8 cellular contexts compared by ENCODE assay signal in genomic region chr10:86521620-86522384, GRCh38. TPM values are rescaled to one million over a fixed set of nuclear protein-coding genes. Genes with fewer than 3 reads are reported as not detected.
DNase-seq lines count a peak whose midpoint lies in the region; ATAC-seq and TF ChIP-seq lines count a peak whose summit lies in the region.

Gene WAPL, minus strand, starts transcription at chr10:86521792. Its CDS starts 3,723 bp downstream, at chr10:86518069.

- peak within 1 kb of the TSS; percentile 96 for H3K27ac Mint-ChIP-seq in type B pancreatic cell

- no peaks in the 10 kb centered on the region for H3K9me3 ChIP-seq in heart right ventricle

- DNase-seq in NCI-H146 (lab: John Stamatoyannopoulos, UW), result peak; percentile 96
- peak; percentile 87 for DNase-seq in amniotic epithelial cell (ENCODE audit: low read depth)
- peak; percentile 95 to 96 for DNase-seq in heart right ventricle
- DNase-seq in posterior cingulate gyrus, result peak; percentile 92 to 99 (median 94)
- peak; percentile 97 for DNase-seq in type B pancreatic cell (ENCODE audit: extremely low spot score, unreplicated experiment)

- no peaks in the 10 kb centered on the region for H3K27me3 ChIP-seq in heart right ventricle

- peak within 1 kb of the TSS; percentile 98 for H3K4me3 Mint-ChIP-seq in type B pancreatic cell

- no peaks in the 10 kb centered on the region for H3K27me3 Mint-ChIP-seq in type B pancreatic cell

- H3K36me3 ChIP-seq in heart right ventricle, result peaks cover 0 to 20% (median 7%) of the 10 kb centered on the region in 9 donors

- intact Hi-C loops in T-helper 1 cell treated with Interleukin-12 subunit alpha and Interleukin-12 subunit beta and Interleukin-4 antibody, amounts not matched to agents 30 ng/mL and 1 ng/mL, for 36 hours (cut with micrococcal nuclease), result loop anchor here (1.0 to 5.0 kb wide), 10 partner anchors 15 to 1985 kb away; partner anchors contain the start of genes ATAD1, BMPR1A, GLUD1 and SHLD2
- intact Hi-C loops in heart right ventricle (cut with DNase I) (loop anchor here in 2 of 10 donors (5.0 to 10.0 kb wide), 2 partner anchors 65 to 123 kb away; no protein-coding TSS in a partner anchor), posterior cingulate gyrus (cut with DNase I) (loop anchor here (2.0 to 5.0 kb wide), 2 partner anchors 65 to 121 kb away; no protein-coding TSS in a partner anchor)

- ATAC-seq in HG02870 (IDR thresholded peaks at IDR 0.05; ENCODE audit: unreplicated experiment) (peak; percentile 92), heart right ventricle (peak; percentile 98 to 99 (median 98))

- H3K9me3 Mint-ChIP-seq in type B pancreatic cell, result no peaks in the 10 kb centered on the region

- H3K27ac ChIP-seq in heart right ventricle, result peak within 1 kb of the TSS; percentile 86 to 99 (median 96)

- H3K4me1 ChIP-seq in heart right ventricle, result peaks cover 7 to 66% (median 51%) of the 10 kb centered on the region in 9 donors

- peak; percentile 77 for TF ChIP-seq POLR2A in GM15510 (IDR thresholded peaks at IDR 0.05; ENCODE audit: borderline replicate concordance, extremely low read depth, insufficient read length)

- peak within 1 kb of the TSS; percentile 59 to 100 (median 96) for H3K4me3 ChIP-seq in heart right ventricle

- H3K36me3 Mint-ChIP-seq in type B pancreatic cell, result peaks cover 12% of the 10 kb centered on the region

- 0% methylated on average over 89 to 91 of the region's 91 CpGs for WGBS in heart right ventricle, 2 donors

- H3K4me1 Mint-ChIP-seq in type B pancreatic cell (ENCODE audit: unreplicated experiment), result peaks cover 37% of the 10 kb centered on the region

- TF ChIP-seq CTCF in heart right ventricle (IDR thresholded peaks at IDR 0.05) (peak in 2 of 9 donors; percentile 12 to 28), type B pancreatic cell (conservative IDR thresholded peaks at IDR 0.05) (no peak)

RNA-seq across cellular contexts. Expression of gene WAPL, which starts in this region (rescaled TPM):
- 47.5 and 49.1 TPM in 2 replicates for total RNA-seq in T-helper 1 cell treated with Interleukin-12 subunit alpha and Interleukin-12 subunit beta and Interleukin-4 antibody, amounts not matched to agents 30 ng/mL and 1 ng/mL, for 36 hours
- total RNA-seq in heart right ventricle (10 to 100 TPM; 18.5 to 29.5 (median 25.1) TPM), type B pancreatic cell (ENCODE audit: low replicate concordance) (41.3 and 42.4 TPM in 2 replicates)
- polyA plus RNA-seq in heart right ventricle, result 10 to 100 TPM; 10.0 to 10.8 TPM

Comparison
In these comparisons a context has a peak if more than half of its experiments do, and no peak if none do; other contexts are left out.
1. Peak in every context shown above with its lines: DNase-seq, ATAC-seq, H3K4me3 ChIP-seq and H3K27ac ChIP-seq.